19 cellular contexts compared by ENCODE assay signal in the genomic region with DNA sequence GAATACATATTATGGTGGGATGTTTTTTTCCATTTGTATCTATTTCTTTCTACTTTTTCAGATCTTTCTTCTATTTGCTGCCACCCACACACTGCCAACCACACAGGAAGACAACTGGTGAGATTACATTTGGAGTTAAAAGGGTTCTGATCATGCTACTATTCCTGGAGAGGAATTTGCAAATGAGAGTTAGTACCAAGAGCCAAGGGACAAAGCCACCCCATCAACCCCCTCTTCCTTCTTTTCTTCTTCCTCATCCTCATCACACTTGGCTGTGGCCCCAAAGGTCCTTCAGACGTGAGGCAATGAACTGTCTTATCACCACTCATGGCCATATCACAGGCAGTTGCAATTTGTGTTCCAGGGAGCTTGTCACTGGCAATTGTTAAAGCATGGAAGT.
"Had no signal": no experiment of that assay in that cellular context is flagged by ENCODE, and none has a peak within 500 bp of the region (broad histone marks: within the 10 kb centered on the region; RNA-seq: fewer than 3 reads in every experiment).

No MANE protein-coding gene starts in this region.

- DNase-seq: activated CD4-positive, alpha-beta T cell treated with anti-CD3 and anti-CD28 coated beads for 4 hours; activated effector memory CD4-positive, alpha-beta T cell treated with anti-CD3 and anti-CD28 coated beads, Interleukin-2, amount 50 U/mL, for 16 hours; activated naive CD4-positive, alpha-beta T cell treated with Interleukin-2 at 50 U/mL for 16 hours; activated naive CD8-positive, alpha-beta T cell treated with anti-CD3 and anti-CD28 coated beads, Interleukin-2, amount 50 U/mL, for 24 hours; activated T-cell treated with anti-CD3 and anti-CD28 coated beads, Interleukin-2, amount 50 U/mL, for 4 hours; amniotic stem cell; body of pancreas; MM.1S; NCI-H1105; NCI-H1436; NCI-H1694 treated with DMSO at 0.1 percent for 48 hours; NCI-H2029 treated with DMSO at 0.1 percent for 48 hours; NCI-H510A treated with DMSO at 0.1 percent for 48 hours; SIG-M5 had no signal

- H3K9ac ChIP-seq: KMS-11 had no signal

- H3K4me2 ChIP-seq: KMS-11 had no signal

- H3K27ac ChIP-seq: ascending aorta, body of pancreas, KMS-11 had no signal

- ATAC-seq: activated CD4-positive, CD25-positive, alpha-beta regulatory T cell treated with anti-CD3 and anti-CD28 coated beads, Interleukin-2, amount 50 U/mL, for 24 hours; activated naive CD4-positive, alpha-beta T cell treated with anti-CD3 and anti-CD28 coated beads, Interleukin-2, amount 50 U/mL, for 72 hours; activated naive CD8-positive, alpha-beta T cell treated with anti-CD3 and anti-CD28 coated beads, Interleukin-2, amount 50 U/mL, for 24 hours; activated T-cell treated with anti-CD3 and anti-CD28 coated beads, Interleukin-2, amount 50 U/mL, for 4 hours; body of pancreas; SK-N-SH treated with all-trans-retinoic acid at 6 μM for 48 hours had no signal

- H3K27me3 ChIP-seq: ascending aorta, body of pancreas had no signal

- H3K9me3 ChIP-seq: ascending aorta, body of pancreas had no signal

- H3K4me3 ChIP-seq: ascending aorta, body of pancreas had no signal

- H3K36me3 ChIP-seq: ascending aorta had no signal

- H3K4me1 ChIP-seq: ascending aorta, body of pancreas had no signal
